ENCODE assay signal across 8 cellular contexts in genomic region chr22:41403532-41404318, GRCh38.
DNase-seq lines count a peak whose midpoint lies in the region; ATAC-seq and TF ChIP-seq lines count a peak whose summit lies in the region.

No MANE protein-coding gene starts in this region.

- peak; percentile 97 for TF ChIP-seq CTCF in GM10266 (IDR thresholded peaks at IDR 0.05; ENCODE audit: control insufficient read depth, insufficient read depth, low read depth, missing control alignments)
- TF ChIP-seq CTCF in cardiac fibroblast (IDR thresholded peaks at IDR 0.05; ENCODE audit: low read depth, low read length): peak; percentile 95

- DNase-seq in GM10266 (ENCODE audit: extremely low spot score) (peak; percentile 93), NCI-H345 (lab: John Stamatoyannopoulos, UW) (peak; percentile 73), cardiac fibroblast (ENCODE audit: low read depth in 2 of 2) (peak; percentile 87 to 91), islet precursor cell (peak; percentile 90)
- peak; percentile 82 for DNase-seq in activated CD4-positive, CD25-positive, alpha-beta regulatory T cell treated with anti-CD3 and anti-CD28 coated beads, Interleukin-2, amount 50 U/mL, for 72 hours
- DNase-seq in stimulated activated CD4-positive, alpha-beta T cell treated with anti-CD3 and anti-CD28 coated beads, Interleukin-15, amount 100 ng/mL, for 24 hours: peak; percentile 90

- no peak overlapping the region for H3K4me3 ChIP-seq in cardiac fibroblast (replicated peaks in 1 of 2; ENCODE audit: low read depth in 2 of 2, low read length in 2 of 2)

- ATAC-seq in HG02870 (IDR thresholded peaks at IDR 0.05; ENCODE audit: unreplicated experiment) (peak; percentile 68), HG03571 (IDR thresholded peaks at IDR 0.05; ENCODE audit: unreplicated experiment) (no peak)
